8 cellular contexts compared by ENCODE assay signal in the genomic region with DNA sequence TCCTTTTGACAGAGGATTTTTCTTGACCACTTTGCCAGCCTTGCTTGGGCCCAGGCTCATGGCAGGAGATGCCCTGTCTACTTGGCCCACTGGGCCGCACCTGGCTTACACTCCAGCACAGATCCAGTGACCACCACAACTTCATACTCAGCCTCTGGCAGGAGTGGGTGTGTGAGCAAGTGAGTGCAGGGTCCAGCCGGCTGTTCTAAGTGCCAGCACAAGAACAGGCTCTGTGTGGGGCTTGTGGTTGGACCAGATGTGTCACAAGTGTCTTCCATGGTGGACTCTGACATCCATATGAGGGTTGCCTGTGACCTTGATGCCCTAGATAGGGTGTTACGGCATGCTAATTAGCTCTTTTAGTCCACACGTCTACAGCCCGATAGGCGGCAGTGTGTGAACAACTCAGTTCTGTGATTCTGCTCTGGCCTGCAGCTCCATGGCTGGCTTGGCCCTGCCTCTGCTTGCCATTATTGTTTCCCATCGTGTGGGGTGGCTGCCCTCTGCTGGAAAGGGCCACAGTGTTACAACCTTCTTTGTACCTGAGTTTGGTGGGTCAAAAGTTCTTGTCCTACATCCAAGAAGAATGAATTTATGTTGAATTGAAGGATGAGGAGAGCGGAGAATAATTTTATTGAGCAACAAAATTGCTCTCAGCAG.
DNase-seq lines count a peak whose midpoint lies in the region; ATAC-seq and TF ChIP-seq lines count a peak whose summit lies in the region.

No MANE protein-coding gene starts in this region.

- no peaks in the 10 kb centered on the region for H3K36me3 ChIP-seq in smooth muscle cell (ENCODE audit: low read depth)

- peak; percentile 28 for TF ChIP-seq CTCF in fibroblast of pulmonary artery (IDR thresholded peaks at IDR 0.05; ENCODE audit: low read length, missing control alignments)
- TF ChIP-seq CTCF in smooth muscle cell (IDR thresholded peaks at IDR 0.05; ENCODE audit: borderline replicate concordance, insufficient read depth, poor library complexity, severe bottlenecking): peak; percentile 39
- no peak for TF ChIP-seq CTCF in coronary artery (IDR thresholded peaks at IDR 0.05)

- H3K27me3 ChIP-seq in smooth muscle cell (ENCODE audit: low read depth): no peaks in the 10 kb centered on the region

- DNase-seq in activated CD8-positive, alpha-beta memory T cell treated with anti-CD3 and anti-CD28 coated beads, Interleukin-2, amount 50 U/mL, for 48 hours: peak; percentile 51
- no peak for DNase-seq in activated CD8-positive, alpha-beta memory T cell treated with anti-CD3 and anti-CD28 coated beads, Interleukin-2, amount 50 U/mL, for 4 hours
- peak; percentile 58 for DNase-seq in HPDE6-E6E7 (ENCODE audit: extremely low spot score)
- peak; percentile 21 for DNase-seq in fibroblast of pulmonary artery (ENCODE audit: low read depth)
- DNase-seq in smooth muscle cell (lab: John Stamatoyannopoulos, UW; ENCODE audit: unreplicated experiment): no peak
- no peak for DNase-seq in coronary artery (ENCODE audit: low spot score)

- no peaks in the 10 kb centered on the region for H4K20me1 ChIP-seq in smooth muscle cell (ENCODE audit: low read depth)

- no peaks in the 10 kb centered on the region for H3F3A ChIP-seq in smooth muscle cell (ENCODE audit: low read depth)

- peak; percentile 90 for ATAC-seq in GM21737 (IDR thresholded peaks at IDR 0.05; ENCODE audit: unreplicated experiment)
- peak; percentile 67 for ATAC-seq in SK-N-SH treated with all-trans-retinoic acid at 6 μM for 48 hours

- H3K4me2 ChIP-seq in smooth muscle cell: no peak overlapping the region

- no peak overlapping the region for H3K9ac ChIP-seq in smooth muscle cell (ENCODE audit: low read depth)

- H3K4me3 ChIP-seq in fibroblast of pulmonary artery (replicated peaks; ENCODE audit: low read depth, low read length): no peak overlapping the region
- H3K4me3 ChIP-seq in smooth muscle cell: no peak overlapping the region
- no peak overlapping the region for H3K4me3 ChIP-seq in coronary artery

- no peaks in the 10 kb centered on the region for H3K79me2 ChIP-seq in smooth muscle cell (ENCODE audit: low read depth)

- 45% methylated on average over 8 of the region's 8 CpGs for WGBS in smooth muscle cell (ENCODE audit: low lambda C conversion rate)

- no peaks in the 10 kb centered on the region for H3K4me1 ChIP-seq in smooth muscle cell (ENCODE audit: low read depth)

- H3K27ac ChIP-seq in smooth muscle cell (ENCODE audit: low read depth) (no peak overlapping the region), coronary artery (no peak overlapping the region)

- no peaks in the 10 kb centered on the region for H3K9me3 ChIP-seq in smooth muscle cell (replicated peaks; ENCODE audit: low read depth)

- H2AFZ ChIP-seq in smooth muscle cell (ENCODE audit: low read depth): no peak overlapping the region

TF ChIP-seq in SK-N-SH treated with all-trans-retinoic acid at 6 μM for 48 hours, 23 proteins besides CTCF, POLR2A, EP300 and RAD21:
- TF ChIP-seq PPARA (CRISPR knock-in tag; IDR thresholded peaks at IDR 0.05; ENCODE audit: borderline replicate concordance) (no peak), POU6F1 (CRISPR knock-in tag; IDR thresholded peaks at IDR 0.05; ENCODE audit: borderline replicate concordance, low read depth) (no peak), ZFP3 (CRISPR knock-in tag; IDR thresholded peaks at IDR 0.05) (no peak), TSHZ2 (CRISPR knock-in tag; IDR thresholded peaks at IDR 0.05) (no peak), SNAI2 (CRISPR knock-in tag; IDR thresholded peaks at IDR 0.05) (no peak), ZNF70 (CRISPR knock-in tag; IDR thresholded peaks at IDR 0.05) (no peak), ZFP30 (CRISPR knock-in tag; IDR thresholded peaks at IDR 0.05) (no peak), ZNF8 (CRISPR knock-in tag; IDR thresholded peaks at IDR 0.05) (no peak), ESRRG (CRISPR knock-in tag; IDR thresholded peaks at IDR 0.05) (no peak), GLIS3 (CRISPR knock-in tag; IDR thresholded peaks at IDR 0.05) (no peak), CSDC2 (CRISPR knock-in tag; IDR thresholded peaks at IDR 0.05) (no peak), RARB (CRISPR knock-in tag; IDR thresholded peaks at IDR 0.05) (no peak), BACH2 (CRISPR knock-in tag; IDR thresholded peaks at IDR 0.05; ENCODE audit: borderline replicate concordance) (no peak), ZNF565 (CRISPR knock-in tag; conservative IDR thresholded peaks at IDR 0.05; ENCODE audit: low read depth) (no peak), ISL1 (CRISPR knock-in tag; IDR thresholded peaks at IDR 0.05) (no peak), OSR1 (CRISPR knock-in tag; IDR thresholded peaks at IDR 0.05) (no peak), PATZ1 (CRISPR knock-in tag; IDR thresholded peaks at IDR 0.05; ENCODE audit: borderline replicate concordance) (no peak), TOX (CRISPR knock-in tag; IDR thresholded peaks at IDR 0.05; ENCODE audit: borderline replicate concordance) (no peak), ZC3H10 (CRISPR knock-in tag; IDR thresholded peaks at IDR 0.05) (no peak)

Comparison
In these comparisons a context has a peak if more than half of its experiments do, and no peak if none do; other contexts are left out.
1. DNase-seq: peak in activated CD8-positive, alpha-beta memory T cell treated with anti-CD3 and anti-CD28 coated beads, Interleukin-2, amount 50 U/mL, for 48 hours (single experiment), HPDE6-E6E7 (single experiment) and fibroblast of pulmonary artery (single experiment); none in activated CD8-positive, alpha-beta memory T cell treated with anti-CD3 and anti-CD28 coated beads, Interleukin-2, amount 50 U/mL, for 4 hours (single experiment), smooth muscle cell (single experiment) and coronary artery (single experiment).